In genomic region chr19:38831142-38831605, GRCh38 we compare ENCODE assay signal across 1 cellular context.
A peak's percentile ranks its signal among the peaks of the same experiment; 100 is the strongest.
TF ChIP-seq lines count a peak whose summit lies in the region.

No MANE protein-coding gene starts in this region.

TF ChIP-seq in K562, 482 proteins besides CTCF, POLR2A, EP300 and RAD21 (continues in another document):
- TF ChIP-seq KDM1A (IDR thresholded peaks at IDR 0.05) (peak in 1 of 2 experiments; percentile 58; a peak in 2 of 4 replicates), ELK3 (CRISPR knock-in tag; IDR thresholded peaks at IDR 0.05) (no peak), ZEB2 (IDR thresholded peaks at IDR 0.05) (no peak), ZNF407 (IDR thresholded peaks at IDR 0.05; ENCODE audit: low read depth) (no peak), HNRNPK (IDR thresholded peaks at IDR 0.05; ENCODE audit: low read depth, low read length, poor library complexity, severe bottlenecking) (no peak), E2F3 (CRISPR knock-in tag; IDR thresholded peaks at IDR 0.05) (0 out of 2 replicates have a peak, but pooled peaks have one; percentile 21), MTA2 (IDR thresholded peaks at IDR 0.05; ENCODE audit: low read depth) (no peak), NRF1 (conservative IDR thresholded peaks at IDR 0.05 in 1 of 2, IDR thresholded peaks at IDR 0.05 in 1 of 2) (peak; percentile 55 to 62), CHD1 (IDR thresholded peaks at IDR 0.05; ENCODE audit: low read length) (peak; percentile 22), ELF2 (CRISPR knock-in tag; IDR thresholded peaks at IDR 0.05) (no peak), ZFP36 (IDR thresholded peaks at IDR 0.05; ENCODE audit: low read depth, low read length, partially characterized antibody) (peak; percentile 99), GABPB1 (CRISPR knock-in tag; IDR thresholded peaks at IDR 0.05) (no peak), HNRNPH1 (optimal IDR thresholded peaks at IDR 0.05; ENCODE audit: low read depth, low read length) (no peak), CHD2 (IDR thresholded peaks at IDR 0.05; ENCODE audit: low read depth, low read length) (no peak), RREB1 (CRISPR knock-in tag; IDR thresholded peaks at IDR 0.05) (peak; percentile 55; the same call in 1 of the 2 replicates), CREB3L1 (IDR thresholded peaks at IDR 0.05; ENCODE audit: borderline replicate concordance, low read depth) (no peak), ZNF511 (CRISPR knock-in tag; IDR thresholded peaks at IDR 0.05) (0 out of 2 replicates have a peak, but pooled peaks have one; percentile 84), ZBTB5 (IDR thresholded peaks at IDR 0.05) (no peak), HNRNPL (IDR thresholded peaks at IDR 0.05; ENCODE audit: low read depth, low read length) (no peak), GATA2 (CRISPR knock-in tag; IDR thresholded peaks at IDR 0.05) (no peak), ATF4 (CRISPR knock-in tag; IDR thresholded peaks at IDR 0.05) (no peak), ZBTB9 (CRISPR knock-in tag; IDR thresholded peaks at IDR 0.05) (no peak), CLOCK (CRISPR knock-in tag; IDR thresholded peaks at IDR 0.05; ENCODE audit: borderline replicate concordance) (no peak), ZNF584 (CRISPR knock-in tag; IDR thresholded peaks at IDR 0.05; ENCODE audit: low read depth) (peak; percentile 36; the same call in 1 of the 2 replicates), RFX7 (CRISPR knock-in tag; IDR thresholded peaks at IDR 0.05) (no peak), SMC3 (conservative IDR thresholded peaks at IDR 0.05; ENCODE audit: insufficient read depth, low read depth, low read length) (0 out of 2 replicates have a peak, but pooled peaks have one; percentile 10), LARP7 (IDR thresholded peaks at IDR 0.05) (no peak), ETV1 (tag; conservative IDR thresholded peaks at IDR 0.05; ENCODE audit: low read depth) (peak; percentile 24; the same call in 1 of the 2 replicates), ELF1 (tag; IDR thresholded peaks at IDR 0.05) (no peak), ERF (CRISPR knock-in tag; IDR thresholded peaks at IDR 0.05) (0 out of 2 replicates have a peak, but pooled peaks have one; percentile 19), ZNF436 (CRISPR knock-in tag; IDR thresholded peaks at IDR 0.05) (0 out of 2 replicates have a peak, but pooled peaks have one; percentile 52), ZNF445 (CRISPR knock-in tag; IDR thresholded peaks at IDR 0.05; ENCODE audit: low read depth) (no peak), MCM3 (IDR thresholded peaks at IDR 0.05) (no peak)
